15 cellular contexts compared by ENCODE assay signal in genomic region chr3:126158016-126158911, GRCh38. TPM values are rescaled to one million over a fixed set of nuclear protein-coding genes. Genes with fewer than 3 reads are reported as not detected.
"Had no signal": no experiment of that assay in that cellular context is flagged by ENCODE, and none has a peak within 500 bp of the region (broad histone marks: within the 10 kb centered on the region; RNA-seq: fewer than 3 reads in every experiment).

No MANE protein-coding gene starts in this region.

- H3K4me1 ChIP-seq: ascending aorta, lower lobe of right lung, psoas muscle, upper lobe of left lung had no signal

- H3K36me3 Mint-ChIP-seq: naive B cell had no signal

- ATAC-seq: activated naive CD8-positive, alpha-beta T cell treated with anti-CD3 and anti-CD28 coated beads, Interleukin-2, amount 50 U/mL, for 24 hours; gastrocnemius medialis; lower lobe of right lung had no signal

- H3K9me3 ChIP-seq: ascending aorta, gastrocnemius medialis, lower lobe of right lung, psoas muscle, upper lobe of left lung had no signal

- H3K4me3 Mint-ChIP-seq: activated CD4-positive, alpha-beta memory T cell treated with anti-CD3 and anti-CD28 coated beads, Interleukin-2, amount 10 ng/mL, durations not matched to agents 7 days and 5 days; activated naive CD8-positive, alpha-beta T cell treated with anti-CD3 and anti-CD28 coated beads, Interleukin-2, amount 50 U/mL, for 24 hours; naive B cell had no signal

- H3K9me3 Mint-ChIP-seq: activated CD4-positive, alpha-beta memory T cell treated with anti-CD3 and anti-CD28 coated beads, Interleukin-2, amount 10 ng/mL, durations not matched to agents 7 days and 5 days; activated naive CD8-positive, alpha-beta T cell treated with anti-CD3 and anti-CD28 coated beads, Interleukin-2, amount 50 U/mL, for 24 hours; naive B cell had no signal

- H3K27ac Mint-ChIP-seq: activated CD4-positive, alpha-beta memory T cell treated with anti-CD3 and anti-CD28 coated beads, Interleukin-2, amount 10 ng/mL, durations not matched to agents 7 days and 5 days; activated naive CD8-positive, alpha-beta T cell treated with anti-CD3 and anti-CD28 coated beads, Interleukin-2, amount 50 U/mL, for 24 hours had no signal

- H3K36me3 ChIP-seq: lower lobe of right lung, upper lobe of left lung had no signal

- H3K4me3 ChIP-seq: ascending aorta, gastrocnemius medialis, lower lobe of right lung, psoas muscle, upper lobe of left lung had no signal

- DNase-seq: activated CD4-positive, alpha-beta memory T cell treated with anti-CD3 and anti-CD28 coated beads, Interleukin-2, amount 10 ng/mL, durations not matched to agents 7 days and 5 days; activated CD4-positive, alpha-beta T cell treated with anti-CD3 and anti-CD28 coated beads for 1 hour; activated naive CD4-positive, alpha-beta T cell treated with Interleukin-2 at 50 U/mL for 16 hours; activated naive CD8-positive, alpha-beta T cell treated with anti-CD3 and anti-CD28 coated beads, Interleukin-2, amount 50 U/mL, for 24 hours; gastrocnemius medialis; hippocampal formation; kidney glomerular epithelial cell; lower lobe of right lung; naive B cell; stimulated activated CD4-positive, alpha-beta T cell treated with anti-CD3 and anti-CD28 coated beads, Interleukin-2, amount 100 ng/mL, for 48 hours; stimulated activated naive CD4-positive, alpha-beta T cell treated with Interleukin-2 at 50 U/mL for 16 hours had no signal

- H3K27ac ChIP-seq: ascending aorta, gastrocnemius medialis, lower lobe of right lung, psoas muscle, upper lobe of left lung had no signal

- H3K27me3 ChIP-seq: ascending aorta, gastrocnemius medialis, upper lobe of left lung had no signal

- H3K4me1 Mint-ChIP-seq: activated CD4-positive, alpha-beta memory T cell treated with anti-CD3 and anti-CD28 coated beads, Interleukin-2, amount 10 ng/mL, durations not matched to agents 7 days and 5 days; activated naive CD8-positive, alpha-beta T cell treated with anti-CD3 and anti-CD28 coated beads, Interleukin-2, amount 50 U/mL, for 24 hours; naive B cell had no signal

RNA-seq across cellular contexts. Expression of gene ALDH1L1, which starts 22.1 kb away (rescaled TPM):
- total RNA-seq: activated CD4-positive, alpha-beta memory T cell treated with anti-CD3 and anti-CD28 coated beads, Interleukin-2, amount 10 ng/mL, durations not matched to agents 7 days and 5 days; fibroblast of lung had no signal
- polyA plus RNA-seq: fibroblast of lung had no signal
